Comparison of ENCODE assay signal across 9 cellular contexts in the genomic region with DNA sequence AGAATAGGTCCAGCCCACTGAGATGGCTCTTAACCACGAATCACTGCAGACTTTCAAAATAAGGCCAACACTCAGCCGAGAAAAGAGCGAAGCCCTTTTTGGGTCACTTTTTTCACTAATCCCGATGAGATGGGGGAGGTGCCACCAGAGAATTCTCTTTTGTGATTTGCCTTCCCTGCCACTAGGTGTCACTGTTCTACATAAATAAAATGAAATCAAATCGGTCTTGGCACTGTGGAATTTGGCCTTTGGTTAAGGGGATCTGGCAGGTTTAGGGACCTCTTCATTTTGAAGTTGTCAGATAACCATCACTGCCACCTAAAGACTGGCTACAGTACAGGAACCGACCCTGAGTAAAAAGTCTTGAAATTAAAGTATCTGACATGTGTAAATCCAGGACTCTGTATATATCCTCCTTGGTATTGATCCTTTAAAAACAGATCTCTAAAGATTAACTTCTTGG.
A peak's percentile ranks its signal among the peaks of the same experiment; 100 is the strongest.
DNase-seq lines count a peak whose midpoint lies in the region; ATAC-seq, FAIRE-seq and TF ChIP-seq lines count a peak whose summit lies in the region.
"Had no signal": no experiment of that assay in that cellular context is flagged by ENCODE, and none has a peak within 500 bp of the region (broad histone marks: within the 10 kb centered on the region; RNA-seq: fewer than 3 reads in every experiment).

No MANE protein-coding gene starts in this region.

- peaks cover 2% of the 10 kb centered on the region for H3K27me3 Mint-ChIP-seq in activated CD8-positive, alpha-beta memory T cell treated with anti-CD3 and anti-CD28 coated beads, Interleukin-2, amount 10 ng/mL, durations not matched to agents 7 days and 5 days

- H3K9ac ChIP-seq in parathyroid adenoma, result no peak overlapping the region

- peaks cover 7% of the 10 kb centered on the region for H3K4me1 ChIP-seq in parathyroid adenoma

- H3K4me1 Mint-ChIP-seq in activated CD8-positive, alpha-beta memory T cell treated with anti-CD3 and anti-CD28 coated beads, Interleukin-2, amount 10 ng/mL, durations not matched to agents 7 days and 5 days, result peaks cover 2% of the 10 kb centered on the region

- H3K36me3 ChIP-seq in parathyroid adenoma (ENCODE audit: control insufficient read depth, insufficient read depth, low read length), result no peaks in the 10 kb centered on the region

- peak; percentile 76 for TF ChIP-seq CTCF in D721Med (IDR thresholded peaks at IDR 0.05; ENCODE audit: insufficient read depth, missing control alignments)
- peak; percentile 46 for TF ChIP-seq CTCF in HL-60 (IDR thresholded peaks at IDR 0.05; ENCODE audit: insufficient read depth, low read length)
- peak; percentile 81 for TF ChIP-seq CTCF in parathyroid adenoma (IDR thresholded peaks at IDR 0.05)

- no peaks in the 10 kb centered on the region for H3K9me3 ChIP-seq in parathyroid adenoma (ENCODE audit: control insufficient read depth, low read length)

- no peak for ATAC-seq in activated CD8-positive, alpha-beta memory T cell treated with anti-CD3 and anti-CD28 coated beads, Interleukin-2, amount 10 ng/mL, durations not matched to agents 7 days and 5 days
- ATAC-seq in HG03108 (IDR thresholded peaks at IDR 0.05; ENCODE audit: unreplicated experiment) (no peak), HG02678 (IDR thresholded peaks at IDR 0.05; ENCODE audit: unreplicated experiment) (no peak)

- no peaks in the 10 kb centered on the region for H3K36me3 Mint-ChIP-seq in activated CD8-positive, alpha-beta memory T cell treated with anti-CD3 and anti-CD28 coated beads, Interleukin-2, amount 10 ng/mL, durations not matched to agents 7 days and 5 days

- H3K79me2 ChIP-seq in parathyroid adenoma, result no peaks in the 10 kb centered on the region

- no peak for DNase-seq in D721Med (ENCODE audit: insufficient read length, low spot score)
- DNase-seq in HL-60 (ENCODE audit: low read depth in 1 of 2, low spot score in 1 of 2), result peak in 1 of 2 experiments; percentile 34
- peak; percentile 26 for DNase-seq in NCI-H526 treated with DMSO at 0.1 percent for 48 hours (lab: John Stamatoyannopoulos, UW)
- peak; percentile 40 for DNase-seq in activated CD8-positive, alpha-beta memory T cell treated with anti-CD3 and anti-CD28 coated beads, Interleukin-2, amount 10 ng/mL, durations not matched to agents 7 days and 5 days
- peak; percentile 51 for DNase-seq in foreskin melanocyte

- H3K27me3 ChIP-seq in HL-60 (ENCODE audit: insufficient read depth, poor library complexity, severe bottlenecking) (no peaks in the 10 kb centered on the region), parathyroid adenoma (ENCODE audit: control insufficient read depth, insufficient read depth, low read length) (no peaks in the 10 kb centered on the region)

- CTCF ChIA-PET in activated CD8-positive, alpha-beta memory T cell treated with anti-CD3 and anti-CD28 coated beads, Interleukin-2, amount 10 ng/mL, durations not matched to agents 7 days and 5 days (lab: Charles Lee), result interaction anchor here (0.6 to 1.8 kb wide), 3 partner anchors 12 to 1443 kb away, joined by 3 to 6 read pairs (median 4); no protein-coding TSS in a partner anchor

- no peak overlapping the region for H3K4me3 Mint-ChIP-seq in activated CD8-positive, alpha-beta memory T cell treated with anti-CD3 and anti-CD28 coated beads, Interleukin-2, amount 10 ng/mL, durations not matched to agents 7 days and 5 days

- peak overlapping the region; percentile 51 for H2AFZ ChIP-seq in parathyroid adenoma

- no peak for FAIRE-seq in D721Med (lab: Jason Lieb, UNC)
- FAIRE-seq: TTC549 had no signal

- H3K4me3 ChIP-seq in HL-60 (replicated peaks; ENCODE audit: insufficient read depth, low read length) (no peak overlapping the region), parathyroid adenoma (ENCODE audit: low read depth, low read length) (no peak overlapping the region)

- H3K9me3 Mint-ChIP-seq in activated CD8-positive, alpha-beta memory T cell treated with anti-CD3 and anti-CD28 coated beads, Interleukin-2, amount 10 ng/mL, durations not matched to agents 7 days and 5 days (ENCODE audit: low read depth), result no peaks in the 10 kb centered on the region

- no peak overlapping the region for H3K27ac Mint-ChIP-seq in activated CD8-positive, alpha-beta memory T cell treated with anti-CD3 and anti-CD28 coated beads, Interleukin-2, amount 10 ng/mL, durations not matched to agents 7 days and 5 days

- no peak overlapping the region for H3K4me2 ChIP-seq in parathyroid adenoma (ENCODE audit: low read length)

- H3K27ac ChIP-seq in HL-60 (replicated peaks) (no peak overlapping the region), parathyroid adenoma (no peak overlapping the region)
